ENCODE assay signal across 10 cellular contexts in genomic region chr12:113097716-113098427, GRCh38. TPM values are rescaled to one million over a fixed set of nuclear protein-coding genes. Genes with fewer than 3 reads are reported as not detected.
DNase-seq lines count a peak whose midpoint lies in the region; ATAC-seq and TF ChIP-seq lines count a peak whose summit lies in the region.
"Had no signal": no experiment of that assay in that cellular context is flagged by ENCODE, and none has a peak within 500 bp of the region (broad histone marks: within the 10 kb centered on the region; RNA-seq: fewer than 3 reads in every experiment).

No MANE protein-coding gene starts in this region.

- H3K36me3 Mint-ChIP-seq in CD4-positive, CD25-positive, alpha-beta regulatory T cell: no peaks in the 10 kb centered on the region
- H3K36me3 Mint-ChIP-seq in activated T-cell treated with anti-CD3 and anti-CD28 coated beads, Interleukin-2, amount 50 U/mL, for 4 hours (ENCODE audit: insufficient read depth): peaks cover 4% of the 10 kb centered on the region

- H3K36me3 ChIP-seq in CD4-positive, CD25-positive, alpha-beta regulatory T cell (ENCODE audit: control insufficient read depth, insufficient read depth, low read length): no peaks in the 10 kb centered on the region
- H3K36me3 ChIP-seq: stomach had no signal

- H3K9me3 ChIP-seq in CD4-positive, CD25-positive, alpha-beta regulatory T cell (ENCODE audit: control insufficient read depth in 2 of 2, low read length in 2 of 2): no peaks in the 10 kb centered on the region
- H3K9me3 ChIP-seq: stomach had no signal

- H3K4me1 ChIP-seq in CD4-positive, CD25-positive, alpha-beta regulatory T cell (ENCODE audit: control insufficient read depth, insufficient read depth, low read length, poor library complexity, severe bottlenecking): peaks cover 3% of the 10 kb centered on the region

- in situ Hi-C loops in KBM-7 (cut with MboI; ENCODE audit: low pct_unique_long_range_greater_than_20kb, low sequenced_read_pairs): no loop called here

- no peak for TF ChIP-seq CTCF in GM10248 (IDR thresholded peaks at IDR 0.05; ENCODE audit: control extremely low read depth, extremely low read depth, low read depth, missing control alignments)

- no peaks in the 10 kb centered on the region for H3K27me3 Mint-ChIP-seq in CD4-positive, CD25-positive, alpha-beta regulatory T cell
- no peaks in the 10 kb centered on the region for H3K27me3 Mint-ChIP-seq in activated T-cell treated with anti-CD3 and anti-CD28 coated beads, Interleukin-2, amount 50 U/mL, for 4 hours (ENCODE audit: low read depth)

- POLR2A ChIA-PET in GM10248 (lab: Yijun Ruan, JAX): no interaction called here

- no peak overlapping the region for H3K4me3 ChIP-seq in CD4-positive, CD25-positive, alpha-beta regulatory T cell (ENCODE audit: low read depth, low read length)
- H3K4me3 ChIP-seq: stomach had no signal

- CTCF ChIA-PET in GM10248 (lab: Yijun Ruan, JAX): interaction anchor here (0.6 to 7.4 kb wide), 33 partner anchors 9 to 299 kb away, joined by 3 to 107 read pairs (median 6); partner anchors contain the start of gene OAS1

- no peak overlapping the region for H3K27ac ChIP-seq in CD4-positive, CD25-positive, alpha-beta regulatory T cell (ENCODE audit: insufficient read depth, low read length, poor library complexity, severe bottlenecking)

- ATAC-seq in CD4-positive, CD25-positive, alpha-beta regulatory T cell (ENCODE audit: low read depth in 2 of 2): no peak
- no peak for ATAC-seq in activated T-cell treated with anti-CD3 and anti-CD28 coated beads, Interleukin-2, amount 50 U/mL, for 4 hours

- H3K4me1 Mint-ChIP-seq in CD4-positive, CD25-positive, alpha-beta regulatory T cell: peaks cover 0 to 30% (median 5%) of the 10 kb centered on the region in 4 donors
- peaks cover 17% of the 10 kb centered on the region for H3K4me1 Mint-ChIP-seq in activated T-cell treated with anti-CD3 and anti-CD28 coated beads, Interleukin-2, amount 50 U/mL, for 4 hours (ENCODE audit: low read depth)

- H3K4me3 Mint-ChIP-seq in CD4-positive, CD25-positive, alpha-beta regulatory T cell: no peak overlapping the region
- no peak overlapping the region for H3K4me3 Mint-ChIP-seq in activated T-cell treated with anti-CD3 and anti-CD28 coated beads, Interleukin-2, amount 50 U/mL, for 4 hours

- H3K27ac Mint-ChIP-seq in CD4-positive, CD25-positive, alpha-beta regulatory T cell: peak overlapping the region; percentile 60 to 85 (median 66)

- no peaks in the 10 kb centered on the region for H3K27me3 ChIP-seq in CD4-positive, CD25-positive, alpha-beta regulatory T cell (ENCODE audit: control insufficient read depth, insufficient read depth, low read length)

- peaks cover 0 to 1% (median 0%) of the 10 kb centered on the region in 7 donors for H3K9me3 Mint-ChIP-seq in CD4-positive, CD25-positive, alpha-beta regulatory T cell
- no peaks in the 10 kb centered on the region for H3K9me3 Mint-ChIP-seq in activated T-cell treated with anti-CD3 and anti-CD28 coated beads, Interleukin-2, amount 50 U/mL, for 4 hours

- DNase-seq in CD4-positive, CD25-positive, alpha-beta regulatory T cell: no peak
- DNase-seq in NCI-H2171 treated with DMSO at 0.1 percent for 48 hours (lab: John Stamatoyannopoulos, UW) (peak; percentile 97), cerebellum (ENCODE audit: low spot score) (peak; percentile 95), midbrain (lab: John Stamatoyannopoulos, UW) (peak; percentile 92), GM10248 (ENCODE audit: extremely low spot score) (no peak), CD1c-positive myeloid dendritic cell (ENCODE audit: extremely low spot score) (no peak), KBM-7 (no peak)
- DNase-seq in activated T-cell treated with anti-CD3 and anti-CD28 coated beads, Interleukin-2, amount 50 U/mL, for 4 hours: no peak

RNA-seq across cellular contexts. Expression of gene RASAL1, which starts 37.7 kb away (rescaled TPM):
- total RNA-seq in CD4-positive, CD25-positive, alpha-beta regulatory T cell: not detected
- polyA plus RNA-seq in CD4-positive, CD25-positive, alpha-beta regulatory T cell: under 1 TPM in 3 of 4 donors, not detected in 1; 0.42 to 0.79 (median 0.73) TPM
- 0.27 TPM for total RNA-seq in cerebellum
- total RNA-seq in activated T-cell treated with anti-CD3 and anti-CD28 coated beads, Interleukin-2, amount 50 U/mL, for 4 hours: 1 to 10 TPM in 1 of 3 donors, under 1 TPM in 2; 0.58 to 1.1 (median 0.87) TPM

RNA-seq across cellular contexts. Expression of gene DTX1, which starts 41.3 kb away (rescaled TPM):
- 7.8 TPM for total RNA-seq in CD4-positive, CD25-positive, alpha-beta regulatory T cell
- polyA plus RNA-seq in CD4-positive, CD25-positive, alpha-beta regulatory T cell: 1 to 10 TPM in 1 of 4 donors, under 1 TPM in 3; 0.64 to 1.1 (median 0.84) TPM
- total RNA-seq in cerebellum: 18.4 TPM
- 1 to 10 TPM; 5.0 to 7.7 (median 5.2) TPM for total RNA-seq in activated T-cell treated with anti-CD3 and anti-CD28 coated beads, Interleukin-2, amount 50 U/mL, for 4 hours

RNA-seq across cellular contexts. Expression of gene CFAP73, which starts 51.7 kb away (rescaled TPM):
- total RNA-seq in CD4-positive, CD25-positive, alpha-beta regulatory T cell: 0.42 TPM
- polyA plus RNA-seq in CD4-positive, CD25-positive, alpha-beta regulatory T cell: not detected
- 0.54 TPM for total RNA-seq in cerebellum
- under 1 TPM; 0.29 to 0.46 (median 0.38) TPM for total RNA-seq in activated T-cell treated with anti-CD3 and anti-CD28 coated beads, Interleukin-2, amount 50 U/mL, for 4 hours
- total RNA-seq: mononuclear cell had no signal

Comparison
In these comparisons a context has a peak if more than half of its experiments do, and no peak if none do; other contexts are left out.
1. DNase-seq: peak in NCI-H2171 treated with DMSO at 0.1 percent for 48 hours (single experiment), cerebellum (single experiment) and midbrain (single experiment); none in CD4-positive, CD25-positive, alpha-beta regulatory T cell (0 of 3), GM10248 (single experiment), CD1c-positive myeloid dendritic cell (single experiment), activated T-cell treated with anti-CD3 and anti-CD28 coated beads, Interleukin-2, amount 50 U/mL, for 4 hours (single experiment) and KBM-7 (single experiment).